Comparison of ENCODE assay signal across 9 cellular contexts in genomic region chr20:373171-373890, GRCh38. TPM values are rescaled to one million over a fixed set of nuclear protein-coding genes. Genes with fewer than 3 reads are reported as not detected.
A peak's percentile ranks its signal among the peaks of the same experiment; 100 is the strongest.
DNase-seq lines count a peak whose midpoint lies in the region; ATAC-seq and TF ChIP-seq lines count a peak whose summit lies in the region.
"Had no signal": no experiment of that assay in that cellular context is flagged by ENCODE, and none has a peak within 500 bp of the region (broad histone marks: within the 10 kb centered on the region; RNA-seq: fewer than 3 reads in every experiment).

No MANE protein-coding gene starts in this region.

- CTCF ChIA-PET in SK-N-SH (lab: Yijun Ruan, JAX), result interaction anchor here (1.3 to 3.7 kb wide), 5 partner anchors 11 to 58 kb away, joined by 4 to 24 read pairs (median 5); no protein-coding TSS in a partner anchor

- H3K9ac ChIP-seq in SK-N-SH, result no peak overlapping the region

- TF ChIP-seq CTCF in SK-N-SH (IDR thresholded peaks at IDR 0.05), result no peak
- TF ChIP-seq CTCF in thyroid gland (IDR thresholded peaks at IDR 0.05), result no peak

- TF ChIP-seq POLR2A in thyroid gland (IDR thresholded peaks at IDR 0.05), result no peak

- H3K27ac Mint-ChIP-seq in activated T-cell treated with anti-CD3 and anti-CD28 coated beads, Interleukin-2, amount 50 U/mL, for 72 hours, result no peak overlapping the region

- H3K27ac ChIP-seq in SK-N-SH (ENCODE audit: low read depth in 2 of 2, low read length in 1 of 2) (peak overlapping the region in 1 of 2 experiments; percentile 76; a peak in 2 of 4 replicates), thyroid gland (no peak overlapping the region)

- no peaks in the 10 kb centered on the region for H3K36me3 ChIP-seq in SK-N-SH (replicated peaks in 1 of 2; ENCODE audit: control insufficient read depth in 1 of 2, insufficient read depth in 2 of 2, low read length in 1 of 2)
- no peaks in the 10 kb centered on the region for H3K36me3 ChIP-seq in thyroid gland

- TF ChIP-seq RAD21 in SK-N-SH (IDR thresholded peaks at IDR 0.05; ENCODE audit: low read length), result no peak

- H2AFZ ChIP-seq in SK-N-SH (ENCODE audit: low read depth), result peak overlapping the region; percentile 44; the same call in 1 of the 2 replicates

- no peaks in the 10 kb centered on the region for H3K27me3 Mint-ChIP-seq in activated T-cell treated with anti-CD3 and anti-CD28 coated beads, Interleukin-2, amount 50 U/mL, for 72 hours (ENCODE audit: low read depth)

- H3K9me3 Mint-ChIP-seq in activated T-cell treated with anti-CD3 and anti-CD28 coated beads, Interleukin-2, amount 50 U/mL, for 72 hours, result no peaks in the 10 kb centered on the region

- H3K4me1 Mint-ChIP-seq in activated T-cell treated with anti-CD3 and anti-CD28 coated beads, Interleukin-2, amount 50 U/mL, for 72 hours (ENCODE audit: low read depth), result peaks cover 46% of the 10 kb centered on the region

- ATAC-seq in activated T-cell treated with anti-CD3 and anti-CD28 coated beads, Interleukin-2, amount 50 U/mL, for 72 hours (replicated peaks in 1 of 2), result peak; percentile 25 to 40
- ATAC-seq in HG02840 (IDR thresholded peaks at IDR 0.05; ENCODE audit: low FRiP score, unreplicated experiment) (no peak), HG03520 (IDR thresholded peaks at IDR 0.05; ENCODE audit: unreplicated experiment) (no peak)

- H4K20me1 ChIP-seq in SK-N-SH (ENCODE audit: insufficient read depth), result no peaks in the 10 kb centered on the region

- H3K27me3 ChIP-seq in SK-N-SH (ENCODE audit: insufficient read depth) (no peaks in the 10 kb centered on the region), thyroid gland (no peaks in the 10 kb centered on the region)

- 75% methylated on average over 7 of the region's 9 CpGs for WGBS in SK-N-SH (ENCODE audit: low lambda C conversion rate)
- 67 to 79% methylated on average over 9 of the region's 9 CpGs for WGBS in thyroid gland, 2 donors

- no peaks in the 10 kb centered on the region for H3K9me3 ChIP-seq in SK-N-SH
- no peaks in the 10 kb centered on the region for H3K9me3 ChIP-seq in thyroid gland

- DNase-seq in activated T-cell treated with anti-CD3 and anti-CD28 coated beads, Interleukin-2, amount 50 U/mL, for 72 hours, result no peak
- no peak for DNase-seq in activated T-cell treated with anti-CD3 and anti-CD28 coated beads, Interleukin-2, amount 50 U/mL, for 1 hour
- DNase-seq in SK-N-SH, result peak; percentile 44
- DNase-seq in fibroblast of the conjunctiva (ENCODE audit: low read depth), result peak; percentile 77
- DNase-seq in stromal cell of bone marrow (ENCODE audit: low read depth), result peak; percentile 65
- DNase-seq in thyroid gland, result no peak
- DNase-seq: DMS79 treated with DMSO at 0.1 percent for 48 hours had no signal

- H3K4me1 ChIP-seq in SK-N-SH (ENCODE audit: control insufficient read depth in 1 of 2, insufficient read depth in 2 of 2, low read depth in 1 of 2, low read length in 1 of 2), result peaks cover 10 to 27% of the 10 kb centered on the region in 2 experiments; a peak in 3 of 4 replicates
- H3K4me1 ChIP-seq in thyroid gland, result peaks cover 19 to 37% of the 10 kb centered on the region in 2 donors

- H3K4me2 ChIP-seq in SK-N-SH, result no peak overlapping the region

- intact Hi-C loops in thyroid gland (cut with DNase I), result no loop called here

- no peaks in the 10 kb centered on the region for H3K36me3 Mint-ChIP-seq in activated T-cell treated with anti-CD3 and anti-CD28 coated beads, Interleukin-2, amount 50 U/mL, for 72 hours (ENCODE audit: insufficient read depth in 2 of 2)

- peaks cover 12% of the 10 kb centered on the region for H3F3A ChIP-seq in SK-N-SH (replicated peaks; ENCODE audit: insufficient read depth)

- no peaks in the 10 kb centered on the region for H3K9me2 ChIP-seq in SK-N-SH

- H3K4me3 Mint-ChIP-seq in activated T-cell treated with anti-CD3 and anti-CD28 coated beads, Interleukin-2, amount 50 U/mL, for 72 hours, result peak overlapping the region in 1 of 2 donors; percentile 31

- no peak for TF ChIP-seq EP300 in SK-N-SH (IDR thresholded peaks at IDR 0.05; ENCODE audit: borderline replicate concordance in 1 of 2, low read depth in 1 of 2, low read length in 1 of 2)

- no peaks in the 10 kb centered on the region for H3K79me2 ChIP-seq in SK-N-SH (ENCODE audit: insufficient read depth)

- H3K4me3 ChIP-seq in SK-N-SH (ENCODE audit: low read depth in 2 of 2, low read length in 1 of 2) (no peak overlapping the region), thyroid gland (replicated peaks in 1 of 3) (no peak overlapping the region)

- POLR2A ChIA-PET in SK-N-SH (lab: Yijun Ruan, JAX), result interaction anchor here (1.1 kb wide), 1 partner anchor 9 kb away, joined by 3 read pairs; no protein-coding TSS in a partner anchor

TF ChIP-seq in SK-N-SH, 30 proteins besides CTCF, POLR2A, EP300 and RAD21:
- no peak for TF ChIP-seq USF1 (IDR thresholded peaks at IDR 0.05; ENCODE audit: borderline replicate concordance, low read depth)
- no peak for TF ChIP-seq FOSL2 (IDR thresholded peaks at IDR 0.05; ENCODE audit: borderline replicate concordance, low read depth)
- no peak for TF ChIP-seq ZBTB33 (IDR thresholded peaks at IDR 0.05; ENCODE audit: borderline replicate concordance, low read depth)
- TF ChIP-seq CHD2 (IDR thresholded peaks at IDR 0.05; ENCODE audit: low read length, partially characterized antibody), result no peak
- no peak for TF ChIP-seq RXRA (IDR thresholded peaks at IDR 0.05; ENCODE audit: borderline replicate concordance, low read depth)
- TF ChIP-seq FOXM1 (IDR thresholded peaks at IDR 0.05; ENCODE audit: low read depth), result no peak
- peak; percentile 35; the same call in 1 of the 2 replicates for TF ChIP-seq RFX5 (IDR thresholded peaks at IDR 0.05; ENCODE audit: low read length)
- 0 out of 2 replicates have a peak, but pooled peaks have one; percentile 6 for TF ChIP-seq PBX3 (IDR thresholded peaks at IDR 0.05)
- peak; percentile 66; the same call in 1 of the 2 replicates for TF ChIP-seq MEF2A (IDR thresholded peaks at IDR 0.05; ENCODE audit: borderline replicate concordance, low read depth)
TF ChIP-seq in SK-N-SH: peak in this region for 3.

RNA-seq across cellular contexts. Expression of gene TRIB3, which starts 7.2 kb away (rescaled TPM):
- total RNA-seq in activated T-cell treated with anti-CD3 and anti-CD28 coated beads, Interleukin-2, amount 50 U/mL, for 72 hours, result 100 to 1,000 TPM; 165 to 281 TPM
- polyA plus RNA-seq in SK-N-SH (2012; rRNA removed), result 13.2 and 16.6 TPM in 2 replicates
- polyA plus RNA-seq in SK-N-SH (2012; cell fraction: cytosol; rRNA removed), result 7.2 and 12.0 TPM in 2 replicates
- polyA plus RNA-seq in SK-N-SH (2012; cell fraction: nucleus; rRNA removed), result 14.4 and 14.8 TPM in 2 replicates
- 10 to 100 TPM in 2 of 4 donors, 1 to 10 TPM in 2; 6.1 to 16.5 (median 8.1) TPM for total RNA-seq in thyroid gland

RNA-seq across cellular contexts. Expression of gene NRSN2, which starts 26.4 kb away (rescaled TPM):
- total RNA-seq in activated T-cell treated with anti-CD3 and anti-CD28 coated beads, Interleukin-2, amount 50 U/mL, for 72 hours, result 10 to 100 TPM; 12.9 to 14.7 TPM
- polyA plus RNA-seq in SK-N-SH (2012; rRNA removed), result 88.6 and 146 TPM in 2 replicates
- 54.7 and 100 TPM in 2 replicates for polyA plus RNA-seq in SK-N-SH (2012; cell fraction: cytosol; rRNA removed)
- 63.6 and 88.9 TPM in 2 replicates for polyA plus RNA-seq in SK-N-SH (2012; cell fraction: nucleus; rRNA removed)
- 10 to 100 TPM; 29.8 to 56.7 (median 42.4) TPM for total RNA-seq in thyroid gland

RNA-seq across cellular contexts. Expression of gene RBCK1, which starts 34.8 kb away (rescaled TPM):
- total RNA-seq in activated T-cell treated with anti-CD3 and anti-CD28 coated beads, Interleukin-2, amount 50 U/mL, for 72 hours, result 100 to 1,000 TPM; 176 to 198 TPM
- polyA plus RNA-seq in SK-N-SH (2012; rRNA removed), result 94.3 and 105 TPM in 2 replicates
- polyA plus RNA-seq in SK-N-SH (2012; cell fraction: cytosol; rRNA removed), result 55.2 and 70.2 TPM in 2 replicates
- polyA plus RNA-seq in SK-N-SH (2012; cell fraction: nucleus; rRNA removed), result 264 and 271 TPM in 2 replicates
- total RNA-seq in thyroid gland, result 10 to 100 TPM; 49.2 to 90.2 (median 71.0) TPM

RNA-seq across cellular contexts. Expression of gene SOX12, which starts 48.0 kb away (rescaled TPM):
- 10 to 100 TPM in 1 of 2 donors, 1 to 10 TPM in 1; 7.8 to 11.7 TPM for total RNA-seq in activated T-cell treated with anti-CD3 and anti-CD28 coated beads, Interleukin-2, amount 50 U/mL, for 72 hours
- polyA plus RNA-seq in SK-N-SH (2012; rRNA removed), result 7.0 and 11.3 TPM in 2 replicates
- polyA plus RNA-seq in SK-N-SH (2012; cell fraction: cytosol; rRNA removed), result 7.9 and 10.8 TPM in 2 replicates
- 44.6 and 55.2 TPM in 2 replicates for polyA plus RNA-seq in SK-N-SH (2012; cell fraction: nucleus; rRNA removed)
- total RNA-seq in thyroid gland, result 10 to 100 TPM in 1 of 4 donors, 1 to 10 TPM in 3; 7.1 to 12.9 (median 9.0) TPM

Comparison
In these comparisons a context has a peak if more than half of its experiments do, and no peak if none do; other contexts are left out.
1. ATAC-seq: peak in activated T-cell treated with anti-CD3 and anti-CD28 coated beads, Interleukin-2, amount 50 U/mL, for 72 hours (2 of 2); none in HG02840 (single experiment) and HG03520 (single experiment).
2. DNase-seq: peak in SK-N-SH (single experiment), fibroblast of the conjunctiva (single experiment) and stromal cell of bone marrow (single experiment); none in activated T-cell treated with anti-CD3 and anti-CD28 coated beads, Interleukin-2, amount 50 U/mL, for 72 hours (0 of 2), activated T-cell treated with anti-CD3 and anti-CD28 coated beads, Interleukin-2, amount 50 U/mL, for 1 hour (single experiment) and thyroid gland (0 of 2).
3. RNA of gene TRIB3, which starts 7.2 kb away (total RNA-seq): 165 to 281 TPM in activated T-cell treated with anti-CD3 and anti-CD28 coated beads, Interleukin-2, amount 50 U/mL, for 72 hours; 6.1 to 16.5 TPM in thyroid gland; every median in the first group is over 4 times any median in the second.